In the genomic region with DNA sequence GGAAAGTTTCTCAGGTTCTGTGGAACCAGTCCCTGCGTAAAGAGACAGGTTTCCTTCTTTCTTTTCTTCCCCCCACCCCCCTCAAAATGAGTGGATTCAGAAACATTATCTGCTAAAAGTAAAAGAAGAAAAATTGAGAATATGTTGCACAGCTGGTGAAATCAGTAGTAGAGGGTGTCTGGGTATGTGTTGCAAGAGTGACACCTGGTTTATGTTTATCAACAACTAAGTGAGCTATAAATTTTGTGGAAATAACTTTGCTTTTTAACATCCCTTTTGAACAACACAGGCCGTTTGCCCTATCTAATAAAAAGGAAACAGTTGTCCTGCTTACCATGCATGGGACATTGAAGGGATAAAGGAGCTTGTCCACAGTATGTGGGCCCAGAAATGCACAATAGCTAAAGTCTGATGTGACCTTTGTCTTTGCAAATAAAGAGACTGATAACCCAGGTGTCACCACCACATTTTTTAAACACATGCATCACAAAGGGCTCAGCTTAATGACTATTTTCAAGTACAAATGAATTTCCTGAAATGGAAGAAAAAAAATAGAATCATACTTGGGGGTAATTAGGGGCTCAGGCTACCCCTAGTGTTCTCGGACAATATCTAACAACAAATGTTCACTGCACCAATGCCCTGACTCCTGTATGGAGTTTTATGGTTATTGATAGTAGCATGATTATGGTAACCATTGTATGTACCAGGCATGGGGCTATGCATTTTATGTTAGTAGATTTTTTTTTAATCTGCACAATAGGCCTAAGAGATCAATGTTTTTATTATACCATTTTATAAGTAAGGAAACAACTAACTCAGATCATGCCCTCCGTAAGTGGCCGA, we compare ENCODE assay signal across 18 cellular contexts.
A peak's percentile ranks its signal among the peaks of the same experiment; 100 is the strongest.
DNase-seq lines count a peak whose midpoint lies in the region; ATAC-seq and TF ChIP-seq lines count a peak whose summit lies in the region.
"Had no signal": no experiment of that assay in that cellular context is flagged by ENCODE, and none has a peak within 500 bp of the region (broad histone marks: within the 10 kb centered on the region; RNA-seq: fewer than 3 reads in every experiment).

No MANE protein-coding gene starts in this region.

- no peak overlapping the region for H3K4me3 Mint-ChIP-seq in progenitor cell of endocrine pancreas (ENCODE audit: low read depth)

- H3K9ac ChIP-seq in liver (ENCODE audit: low read depth in 1 of 2, low read length in 2 of 2), result peak overlapping the region; percentile 8 to 20

- intact Hi-C loops in body of pancreas (cut with DNase I), result no loop called here

- H3K4me1 ChIP-seq in body of pancreas (peaks cover 29% of the 10 kb centered on the region), liver (ENCODE audit: control insufficient read depth in 4 of 4, insufficient read depth in 4 of 4, low read length in 3 of 4) (peaks cover 3 to 46% (median 33%) of the 10 kb centered on the region in 4 donors)

- H3K27ac Mint-ChIP-seq in progenitor cell of endocrine pancreas, result peak overlapping the region; percentile 73

- H3K27me3 ChIP-seq in body of pancreas (no peaks in the 10 kb centered on the region), liver (ENCODE audit: control insufficient read depth in 4 of 4, insufficient read depth in 4 of 4, low read length in 3 of 4) (no peaks in the 10 kb centered on the region), brain microvascular endothelial cell (replicated peaks) (no peaks in the 10 kb centered on the region)

- H3K9me3 ChIP-seq in body of pancreas (no peaks in the 10 kb centered on the region), liver (ENCODE audit: control insufficient read depth in 4 of 4, low read length in 3 of 4) (no peaks in the 10 kb centered on the region)

- ATAC-seq in HG02938 (IDR thresholded peaks at IDR 0.05; ENCODE audit: unreplicated experiment), result peak; percentile 12
- ATAC-seq in body of pancreas, result peak; percentile 56
- no peak for ATAC-seq in HG03095 (IDR thresholded peaks at IDR 0.05; ENCODE audit: unreplicated experiment)

- WGBS in body of pancreas, 2 donors, result 43 to 49% methylated on average over 5 of the region's 5 CpGs
- 48% methylated on average over 5 of the region's 5 CpGs for WGBS in liver

- no peaks in the 10 kb centered on the region for H3K27me3 Mint-ChIP-seq in progenitor cell of endocrine pancreas

- in situ Hi-C loops in brain microvascular endothelial cell (cut with HindIII; ENCODE audit: low pct_ligation_motif_present, low sequenced_read_pairs), result no loop called here

- H3K4me3 ChIP-seq in body of pancreas (no peak overlapping the region), liver (ENCODE audit: low read depth in 1 of 3, low read length in 3 of 3) (no peak overlapping the region), brain microvascular endothelial cell (ENCODE audit: low read depth, low read length) (no peak overlapping the region)
- H3K4me3 ChIP-seq: PC-9 had no signal

- H3K9me3 Mint-ChIP-seq in progenitor cell of endocrine pancreas (ENCODE audit: low read depth), result peaks cover 4% of the 10 kb centered on the region

- H3K36me3 ChIP-seq in body of pancreas (replicated peaks in 1 of 2; ENCODE audit: insufficient read depth in 1 of 2, low read depth in 2 of 2), result no peaks in the 10 kb centered on the region
- H3K36me3 ChIP-seq in liver (ENCODE audit: control insufficient read depth in 4 of 4, insufficient read depth in 3 of 4, low read depth in 1 of 4, low read length in 3 of 4), result no peaks in the 10 kb centered on the region
- no peaks in the 10 kb centered on the region for H3K36me3 ChIP-seq in brain microvascular endothelial cell (replicated peaks)

- H3K27ac ChIP-seq in body of pancreas, result peak overlapping the region in 3 of 4 donors; percentile 27 to 68 (median 49)
- peak overlapping the region; percentile 60 to 88 for H3K27ac ChIP-seq in liver (ENCODE audit: low read depth in 1 of 2, low read length in 2 of 2)
- no peak overlapping the region for H3K27ac ChIP-seq in brain microvascular endothelial cell
- H3K27ac ChIP-seq: PC-9 had no signal

- H3K36me3 Mint-ChIP-seq in progenitor cell of endocrine pancreas (ENCODE audit: insufficient read depth), result peaks cover 2% of the 10 kb centered on the region

- TF ChIP-seq CTCF in body of pancreas (IDR thresholded peaks at IDR 0.05) (no peak), liver (IDR thresholded peaks at IDR 0.05; ENCODE audit: low read depth, low read length, missing input control) (no peak), progenitor cell of endocrine pancreas (IDR thresholded peaks at IDR 0.05; ENCODE audit: unreplicated experiment) (no peak), brain microvascular endothelial cell (IDR thresholded peaks at IDR 0.05; ENCODE audit: low read depth, low read length, missing control alignments) (no peak)

- DNase-seq in body of pancreas (no peak), progenitor cell of endocrine pancreas (ENCODE audit: low spot score, unreplicated experiment) (no peak), brain microvascular endothelial cell (no peak), NCI-H1105 treated with DMSO at 0.1 percent for 48 hours (lab: John Stamatoyannopoulos, UW) (no peak)
- no peak for DNase-seq in stimulated activated CD8-positive, alpha-beta memory T cell treated with anti-CD3 and anti-CD28 coated beads, Interleukin-4, amount 100 ng/mL, for 48 hours
- DNase-seq: ACHN, C1 segment of cervical spinal cord, GOT3, KBM-7, NCI-H1105, NCI-H187, NCI-H2227 treated with DMSO at 0.1 percent for 48 hours, NCI-H524 treated with DMSO at 0.1 percent for 48 hours, PC-9, T-helper 1 cell had no signal

- peaks cover 84% of the 10 kb centered on the region for H3K4me1 Mint-ChIP-seq in progenitor cell of endocrine pancreas (ENCODE audit: low read depth)

- TF ChIP-seq RAD21 in liver (IDR thresholded peaks at IDR 0.05), result peak; percentile 53 to 56

- no peak for TF ChIP-seq POLR2A in body of pancreas (IDR thresholded peaks at IDR 0.05)

TF ChIP-seq in liver, 16 proteins besides CTCF, POLR2A, EP300 and RAD21:
- TF ChIP-seq ZBTB33 (IDR thresholded peaks at IDR 0.05) (no peak), SP1 (IDR thresholded peaks at IDR 0.05) (peak; percentile 83), NR2F2 (IDR thresholded peaks at IDR 0.05) (peak; percentile 76), YY1 (IDR thresholded peaks at IDR 0.05) (peak; percentile 72), HNF4G (IDR thresholded peaks at IDR 0.05) (peak; percentile 76), MAX (IDR thresholded peaks at IDR 0.05) (peak; percentile 77), RXRA (IDR thresholded peaks at IDR 0.05) (peak; percentile 81 to 84), FOXA1 (IDR thresholded peaks at IDR 0.05) (peak; percentile 63), FOXA2 (IDR thresholded peaks at IDR 0.05) (peak; percentile 65), TAF1 (conservative IDR thresholded peaks at IDR 0.05) (no peak), HNF4A (conservative IDR thresholded peaks at IDR 0.05) (peak; percentile 87 to 89), EGR1 (IDR thresholded peaks at IDR 0.05; ENCODE audit: low read depth in 2 of 2) (no peak), JUND (IDR thresholded peaks at IDR 0.05) (peak; percentile 13 to 50), GABPA (IDR thresholded peaks at IDR 0.05 in 1 of 2, conservative IDR thresholded peaks at IDR 0.05 in 1 of 2) (no peak), REST (IDR thresholded peaks at IDR 0.05) (peak; percentile 77)
- TF ChIP-seq, protein P1, sequence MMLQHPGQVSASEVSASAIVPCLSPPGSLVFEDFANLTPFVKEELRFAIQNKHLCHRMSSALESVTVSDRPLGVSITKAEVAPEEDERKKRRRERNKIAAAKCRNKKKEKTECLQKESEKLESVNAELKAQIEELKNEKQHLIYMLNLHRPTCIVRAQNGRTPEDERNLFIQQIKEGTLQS (IDR thresholded peaks at IDR 0.05), result no peak
